Comparison of ENCODE assay signal across 1 cellular context in genomic region chr6:75750925-75751324, GRCh38.
TF ChIP-seq lines count a peak whose summit lies in the region.

No MANE protein-coding gene starts in this region.

TF ChIP-seq in HepG2, 621 proteins besides CTCF, POLR2A, EP300 and RAD21 (continued from another document):
- TF ChIP-seq DZIP1 (CRISPR knock-in tag; IDR thresholded peaks at IDR 0.05) (no peak), U2AF1 (optimal IDR thresholded peaks at IDR 0.05; ENCODE audit: low read depth, low read length) (no peak), XRCC5 (optimal IDR thresholded peaks at IDR 0.05; ENCODE audit: low read length) (no peak), MZF1 (CRISPR knock-in tag; IDR thresholded peaks at IDR 0.05; ENCODE audit: borderline replicate concordance) (no peak), ZNF451 (CRISPR knock-in tag; IDR thresholded peaks at IDR 0.05) (no peak), ZNF709 (CRISPR knock-in tag; IDR thresholded peaks at IDR 0.05) (no peak), PLSCR1 (CRISPR knock-in tag; IDR thresholded peaks at IDR 0.05; ENCODE audit: borderline replicate concordance) (no peak), TEF (CRISPR knock-in tag; IDR thresholded peaks at IDR 0.05) (no peak), ZNF44 (CRISPR knock-in tag; IDR thresholded peaks at IDR 0.05) (no peak), AHR (CRISPR knock-in tag; IDR thresholded peaks at IDR 0.05) (no peak), AKNA (CRISPR knock-in tag; IDR thresholded peaks at IDR 0.05; ENCODE audit: borderline replicate concordance) (no peak), ESRRA (CRISPR knock-in tag; IDR thresholded peaks at IDR 0.05; ENCODE audit: low read depth) (no peak), HINFP (CRISPR knock-in tag; IDR thresholded peaks at IDR 0.05; ENCODE audit: low read depth) (no peak), ATF5 (CRISPR knock-in tag; IDR thresholded peaks at IDR 0.05; ENCODE audit: low read depth) (no peak), ZNF775 (CRISPR knock-in tag; IDR thresholded peaks at IDR 0.05; ENCODE audit: borderline replicate concordance) (no peak), ZNF549 (CRISPR knock-in tag; IDR thresholded peaks at IDR 0.05) (no peak), IKZF1 (IDR thresholded peaks at IDR 0.05) (no peak), ZFX (CRISPR knock-in tag; IDR thresholded peaks at IDR 0.05; ENCODE audit: low read depth) (no peak), FOXO1 (CRISPR knock-in tag; IDR thresholded peaks at IDR 0.05) (no peak)
